Comparison of ENCODE assay signal across 1 cellular context in the genomic region with DNA sequence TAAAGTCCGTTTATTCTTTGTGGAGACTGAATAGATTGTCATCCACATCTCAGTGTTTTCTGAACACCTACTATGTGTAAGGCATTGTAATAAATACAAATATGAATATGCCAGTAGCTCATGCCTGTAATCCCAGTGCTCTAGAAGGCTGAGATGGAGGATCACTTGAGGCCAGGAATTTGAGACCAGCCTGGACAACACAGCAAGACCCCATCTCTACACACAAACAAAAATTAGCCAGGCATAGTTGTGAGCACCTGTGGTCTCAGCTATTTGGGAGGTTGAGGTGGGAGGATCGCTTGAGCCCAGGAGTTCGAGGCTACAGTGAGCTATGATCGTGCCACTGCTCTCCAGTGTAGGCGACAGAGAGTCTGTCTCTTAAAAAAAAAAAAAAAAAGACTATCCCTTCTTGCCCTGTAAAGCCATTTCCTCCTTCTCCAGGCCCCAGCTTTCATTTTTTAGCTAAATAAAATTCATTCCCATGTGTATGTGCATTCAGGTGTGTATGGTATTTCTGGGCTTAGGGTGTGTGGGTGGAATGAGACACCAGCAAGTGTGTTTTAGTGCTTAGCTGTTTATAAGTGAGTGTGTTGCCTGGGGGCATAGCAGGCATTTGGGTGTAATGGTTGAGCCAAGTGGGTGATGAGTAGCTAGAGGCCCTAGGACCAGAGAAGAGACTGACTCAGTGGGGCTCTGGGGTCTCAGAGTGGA.
TF ChIP-seq lines count a peak whose summit lies in the region.

No MANE protein-coding gene starts in this region.

TF ChIP-seq in GM23338, 12 proteins besides CTCF, POLR2A, EP300 and RAD21:
- TF ChIP-seq JUNB (IDR thresholded peaks at IDR 0.05; ENCODE audit: unreplicated experiment) (no peak), CREB1 (CRISPR knock-in tag; IDR thresholded peaks at IDR 0.05; ENCODE audit: low read depth) (no peak), EZH2 (IDR thresholded peaks at IDR 0.05; ENCODE audit: low read depth, unreplicated experiment) (no peak), ZNF331 (CRISPR knock-in tag; IDR thresholded peaks at IDR 0.05; ENCODE audit: low read depth) (no peak), STAT1 (IDR thresholded peaks at IDR 0.05; ENCODE audit: unreplicated experiment) (no peak), POLR2AphosphoS5 (IDR thresholded peaks at IDR 0.05; ENCODE audit: low read depth) (no peak), ZNF114 (CRISPR knock-in tag; IDR thresholded peaks at IDR 0.05) (no peak), EZH2phosphoT487 (IDR thresholded peaks at IDR 0.05; ENCODE audit: unreplicated experiment) (no peak), NANOG (IDR thresholded peaks at IDR 0.05; ENCODE audit: borderline replicate concordance) (no peak)
- TF ChIP-seq, protein P1, sequence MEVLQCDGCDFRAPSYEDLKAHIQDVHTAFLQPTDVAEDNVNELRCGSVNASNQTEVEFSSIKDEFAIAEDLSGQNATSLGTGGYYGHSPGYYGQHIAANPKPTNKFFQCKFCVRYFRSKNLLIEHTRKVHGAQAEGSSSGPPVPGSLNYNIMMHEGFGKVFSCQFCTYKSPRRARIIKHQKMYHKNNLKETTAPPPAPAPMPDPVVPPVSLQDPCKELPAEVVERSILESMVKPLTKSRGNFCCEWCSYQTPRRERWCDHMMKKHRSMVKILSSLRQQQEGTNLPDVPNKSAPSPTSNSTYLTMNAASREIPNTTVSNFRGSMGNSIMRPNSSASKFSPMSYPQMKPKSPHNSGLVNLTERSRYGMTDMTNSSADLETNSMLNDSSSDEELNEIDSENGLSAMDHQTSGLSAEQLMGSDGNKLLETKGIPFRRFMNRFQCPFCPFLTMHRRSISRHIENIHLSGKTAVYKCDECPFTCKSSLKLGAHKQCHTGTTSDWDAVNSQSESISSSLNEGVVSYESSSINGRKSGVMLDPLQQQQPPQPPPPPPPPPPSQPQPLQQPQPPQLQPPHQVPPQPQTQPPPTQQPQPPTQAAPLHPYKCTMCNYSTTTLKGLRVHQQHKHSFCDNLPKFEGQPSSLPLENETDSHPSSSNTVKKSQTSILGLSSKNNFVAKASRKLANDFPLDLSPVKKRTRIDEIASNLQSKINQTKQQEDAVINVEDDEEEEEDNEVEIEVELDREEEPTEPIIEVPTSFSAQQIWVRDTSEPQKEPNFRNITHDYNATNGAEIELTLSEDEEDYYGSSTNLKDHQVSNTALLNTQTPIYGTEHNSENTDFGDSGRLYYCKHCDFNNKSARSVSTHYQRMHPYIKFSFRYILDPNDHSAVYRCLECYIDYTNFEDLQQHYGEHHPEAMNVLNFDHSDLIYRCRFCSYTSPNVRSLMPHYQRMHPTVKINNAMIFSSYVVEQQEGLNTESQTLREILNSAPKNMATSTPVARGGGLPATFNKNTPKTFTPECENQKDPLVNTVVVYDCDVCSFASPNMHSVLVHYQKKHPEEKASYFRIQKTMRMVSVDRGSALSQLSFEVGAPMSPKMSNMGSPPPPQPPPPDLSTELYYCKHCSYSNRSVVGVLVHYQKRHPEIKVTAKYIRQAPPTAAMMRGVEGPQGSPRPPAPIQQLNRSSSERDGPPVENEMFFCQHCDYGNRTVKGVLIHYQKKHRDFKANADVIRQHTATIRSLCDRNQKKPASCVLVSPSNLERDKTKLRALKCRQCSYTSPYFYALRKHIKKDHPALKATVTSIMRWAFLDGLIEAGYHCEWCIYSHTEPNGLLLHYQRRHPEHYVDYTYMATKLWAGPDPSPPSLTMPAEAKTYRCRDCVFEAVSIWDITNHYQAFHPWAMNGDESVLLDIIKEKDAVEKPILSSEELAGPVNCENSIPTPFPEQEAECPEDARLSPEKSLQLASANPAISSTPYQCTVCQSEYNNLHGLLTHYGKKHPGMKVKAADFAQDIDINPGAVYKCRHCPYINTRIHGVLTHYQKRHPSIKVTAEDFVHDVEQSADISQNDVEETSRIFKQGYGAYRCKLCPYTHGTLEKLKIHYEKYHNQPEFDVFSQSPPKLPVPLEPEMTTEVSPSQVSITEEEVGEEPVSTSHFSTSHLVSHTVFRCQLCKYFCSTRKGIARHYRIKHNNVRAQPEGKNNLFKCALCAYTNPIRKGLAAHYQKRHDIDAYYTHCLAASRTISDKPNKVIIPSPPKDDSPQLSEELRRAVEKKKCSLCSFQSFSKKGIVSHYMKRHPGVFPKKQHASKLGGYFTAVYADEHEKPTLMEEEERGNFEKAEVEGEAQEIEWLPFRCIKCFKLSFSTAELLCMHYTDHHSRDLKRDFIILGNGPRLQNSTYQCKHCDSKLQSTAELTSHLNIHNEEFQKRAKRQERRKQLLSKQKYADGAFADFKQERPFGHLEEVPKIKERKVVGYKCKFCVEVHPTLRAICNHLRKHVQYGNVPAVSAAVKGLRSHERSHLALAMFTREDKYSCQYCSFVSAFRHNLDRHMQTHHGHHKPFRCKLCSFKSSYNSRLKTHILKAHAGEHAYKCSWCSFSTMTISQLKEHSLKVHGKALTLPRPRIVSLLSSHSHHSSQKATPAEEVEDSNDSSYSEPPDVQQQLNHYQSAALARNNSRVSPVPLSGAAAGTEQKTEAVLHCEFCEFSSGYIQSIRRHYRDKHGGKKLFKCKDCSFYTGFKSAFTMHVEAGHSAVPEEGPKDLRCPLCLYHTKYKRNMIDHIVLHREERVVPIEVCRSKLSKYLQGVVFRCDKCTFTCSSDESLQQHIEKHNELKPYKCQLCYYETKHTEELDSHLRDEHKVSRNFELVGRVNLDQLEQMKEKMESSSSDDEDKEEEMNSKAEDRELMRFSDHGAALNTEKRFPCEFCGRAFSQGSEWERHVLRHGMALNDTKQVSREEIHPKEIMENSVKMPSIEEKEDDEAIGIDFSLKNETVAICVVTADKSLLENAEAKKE (CRISPR knock-in tag; IDR thresholded peaks at IDR 0.05): no peak
- TF ChIP-seq, protein P2, sequence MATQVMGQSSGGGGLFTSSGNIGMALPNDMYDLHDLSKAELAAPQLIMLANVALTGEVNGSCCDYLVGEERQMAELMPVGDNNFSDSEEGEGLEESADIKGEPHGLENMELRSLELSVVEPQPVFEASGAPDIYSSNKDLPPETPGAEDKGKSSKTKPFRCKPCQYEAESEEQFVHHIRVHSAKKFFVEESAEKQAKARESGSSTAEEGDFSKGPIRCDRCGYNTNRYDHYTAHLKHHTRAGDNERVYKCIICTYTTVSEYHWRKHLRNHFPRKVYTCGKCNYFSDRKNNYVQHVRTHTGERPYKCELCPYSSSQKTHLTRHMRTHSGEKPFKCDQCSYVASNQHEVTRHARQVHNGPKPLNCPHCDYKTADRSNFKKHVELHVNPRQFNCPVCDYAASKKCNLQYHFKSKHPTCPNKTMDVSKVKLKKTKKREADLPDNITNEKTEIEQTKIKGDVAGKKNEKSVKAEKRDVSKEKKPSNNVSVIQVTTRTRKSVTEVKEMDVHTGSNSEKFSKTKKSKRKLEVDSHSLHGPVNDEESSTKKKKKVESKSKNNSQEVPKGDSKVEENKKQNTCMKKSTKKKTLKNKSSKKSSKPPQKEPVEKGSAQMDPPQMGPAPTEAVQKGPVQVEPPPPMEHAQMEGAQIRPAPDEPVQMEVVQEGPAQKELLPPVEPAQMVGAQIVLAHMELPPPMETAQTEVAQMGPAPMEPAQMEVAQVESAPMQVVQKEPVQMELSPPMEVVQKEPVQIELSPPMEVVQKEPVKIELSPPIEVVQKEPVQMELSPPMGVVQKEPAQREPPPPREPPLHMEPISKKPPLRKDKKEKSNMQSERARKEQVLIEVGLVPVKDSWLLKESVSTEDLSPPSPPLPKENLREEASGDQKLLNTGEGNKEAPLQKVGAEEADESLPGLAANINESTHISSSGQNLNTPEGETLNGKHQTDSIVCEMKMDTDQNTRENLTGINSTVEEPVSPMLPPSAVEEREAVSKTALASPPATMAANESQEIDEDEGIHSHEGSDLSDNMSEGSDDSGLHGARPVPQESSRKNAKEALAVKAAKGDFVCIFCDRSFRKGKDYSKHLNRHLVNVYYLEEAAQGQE (IDR thresholded peaks at IDR 0.05; ENCODE audit: unreplicated experiment): no peak
- TF ChIP-seq, protein P3, sequence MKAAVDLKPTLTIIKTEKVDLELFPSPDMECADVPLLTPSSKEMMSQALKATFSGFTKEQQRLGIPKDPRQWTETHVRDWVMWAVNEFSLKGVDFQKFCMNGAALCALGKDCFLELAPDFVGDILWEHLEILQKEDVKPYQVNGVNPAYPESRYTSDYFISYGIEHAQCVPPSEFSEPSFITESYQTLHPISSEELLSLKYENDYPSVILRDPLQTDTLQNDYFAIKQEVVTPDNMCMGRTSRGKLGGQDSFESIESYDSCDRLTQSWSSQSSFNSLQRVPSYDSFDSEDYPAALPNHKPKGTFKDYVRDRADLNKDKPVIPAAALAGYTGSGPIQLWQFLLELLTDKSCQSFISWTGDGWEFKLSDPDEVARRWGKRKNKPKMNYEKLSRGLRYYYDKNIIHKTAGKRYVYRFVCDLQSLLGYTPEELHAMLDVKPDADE (IDR thresholded peaks at IDR 0.05): no peak
